1 cellular context compared by ENCODE assay signal in genomic region chr19:35140207-35140897, GRCh38.
TF ChIP-seq lines count a peak whose summit lies in the region.

No MANE protein-coding gene starts in this region.

TF ChIP-seq in HepG2, 621 proteins besides CTCF, POLR2A, EP300 and RAD21:
- TF ChIP-seq, protein P1, sequence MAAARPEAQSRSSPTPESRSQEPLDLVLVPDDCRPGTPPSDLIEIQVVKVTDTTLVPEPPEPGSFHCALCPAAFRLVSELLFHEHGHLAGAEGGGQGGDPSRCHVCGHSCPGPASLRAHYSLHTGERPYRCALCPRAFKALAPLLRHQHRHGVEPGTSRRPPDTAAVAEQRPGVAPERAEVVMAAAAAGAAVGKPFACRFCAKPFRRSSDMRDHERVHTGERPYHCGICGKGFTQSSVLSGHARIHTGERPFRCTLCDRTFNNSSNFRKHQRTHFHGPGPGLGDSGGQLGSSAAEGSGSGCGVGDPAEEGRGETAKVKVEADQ (CRISPR knock-in tag; IDR thresholded peaks at IDR 0.05; ENCODE audit: borderline replicate concordance), result 0 out of 2 replicates have a peak, but pooled peaks have one; percentile 35
- TF ChIP-seq ZNF407 (CRISPR knock-in tag; IDR thresholded peaks at IDR 0.05; ENCODE audit: not compliant biosample characterization) (peak; percentile 17), IRX3 (CRISPR knock-in tag; IDR thresholded peaks at IDR 0.05; ENCODE audit: borderline replicate concordance, low read depth) (no peak), ZNF337 (CRISPR knock-in tag; IDR thresholded peaks at IDR 0.05; ENCODE audit: borderline replicate concordance, low read depth) (0 out of 2 replicates have a peak, but pooled peaks have one; percentile 27)
TF ChIP-seq in HepG2: peak in this region for 3.
